ENCODE assay signal across 1 cellular context in the genomic region with DNA sequence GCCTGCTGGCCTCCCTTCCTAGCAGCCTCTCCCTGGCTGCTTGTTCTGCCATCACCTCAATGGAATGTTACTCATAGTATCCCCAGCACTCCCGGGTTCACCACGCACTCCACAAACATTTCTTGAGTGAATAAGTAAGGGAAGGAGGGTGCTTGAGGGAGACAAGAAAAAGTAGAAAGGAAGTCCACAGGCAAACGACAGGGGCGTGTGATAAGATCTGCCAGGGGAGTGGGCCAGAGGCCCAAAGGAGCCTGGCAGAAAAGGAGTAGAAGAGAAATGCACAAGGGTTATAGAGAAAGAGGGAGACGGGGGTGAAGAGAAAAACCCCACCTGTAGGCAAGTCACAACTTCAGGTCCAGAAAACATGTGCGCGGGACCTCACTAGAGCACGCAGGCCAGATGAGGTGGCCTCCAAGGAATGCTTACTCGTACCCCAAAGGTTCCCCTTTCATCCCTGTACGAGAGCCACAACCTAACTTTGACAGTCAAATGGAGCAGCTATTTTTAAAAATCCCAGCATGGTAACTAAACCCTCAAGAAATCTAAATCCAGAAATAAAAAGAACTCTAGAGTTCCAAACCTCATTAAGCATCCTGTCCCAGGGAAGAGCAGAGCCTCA.
TF ChIP-seq lines count a peak whose summit lies in the region.

No MANE protein-coding gene starts in this region.

TF ChIP-seq in SK-N-SH, 30 proteins besides CTCF, POLR2A, EP300 and RAD21 (continued from another document):
- TF ChIP-seq, protein P1, sequence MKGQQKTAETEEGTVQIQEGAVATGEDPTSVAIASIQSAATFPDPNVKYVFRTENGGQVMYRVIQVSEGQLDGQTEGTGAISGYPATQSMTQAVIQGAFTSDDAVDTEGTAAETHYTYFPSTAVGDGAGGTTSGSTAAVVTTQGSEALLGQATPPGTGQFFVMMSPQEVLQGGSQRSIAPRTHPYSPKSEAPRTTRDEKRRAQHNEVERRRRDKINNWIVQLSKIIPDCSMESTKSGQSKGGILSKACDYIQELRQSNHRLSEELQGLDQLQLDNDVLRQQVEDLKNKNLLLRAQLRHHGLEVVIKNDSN (IDR thresholded peaks at IDR 0.05; ENCODE audit: borderline replicate concordance, low read depth): no peak
- TF ChIP-seq SMC3 (IDR thresholded peaks at IDR 0.05; ENCODE audit: low read depth, low read length) (no peak), TAF1 (IDR thresholded peaks at IDR 0.05; ENCODE audit: borderline replicate concordance, low read depth, low read length) (no peak), POLR2AphosphoS5 (IDR thresholded peaks at IDR 0.05; ENCODE audit: low read depth, low read length) (peak; percentile 23; the same call in 1 of the 2 replicates), RCOR1 (IDR thresholded peaks at IDR 0.05; ENCODE audit: low read length) (no peak), SIN3A (IDR thresholded peaks at IDR 0.05; ENCODE audit: borderline replicate concordance, low read depth, low read length) (0 out of 2 replicates have a peak, but pooled peaks have one; percentile 22), TEAD4 (IDR thresholded peaks at IDR 0.05; ENCODE audit: borderline replicate concordance, insufficient read depth) (peak; percentile 39; the same call in 1 of the 2 replicates), FOXM1 (IDR thresholded peaks at IDR 0.05; ENCODE audit: low read depth) (no peak), RFX5 (IDR thresholded peaks at IDR 0.05; ENCODE audit: low read length) (no peak), FOSL2 (IDR thresholded peaks at IDR 0.05; ENCODE audit: borderline replicate concordance, low read depth) (peak; percentile 55; the same call in 1 of the 2 replicates), TCF12 (IDR thresholded peaks at IDR 0.05) (peak; percentile 70), RXRA (IDR thresholded peaks at IDR 0.05; ENCODE audit: borderline replicate concordance, low read depth) (peak; percentile 47; the same call in 1 of the 2 replicates), MEF2A (IDR thresholded peaks at IDR 0.05; ENCODE audit: borderline replicate concordance, low read depth) (no peak), NFIC (IDR thresholded peaks at IDR 0.05; ENCODE audit: borderline replicate concordance) (no peak), YY1 (IDR thresholded peaks at IDR 0.05; ENCODE audit: low read depth) (no peak), JUND (IDR thresholded peaks at IDR 0.05) (peak; percentile 70), FOXJ3 (CRISPR knock-in tag; IDR thresholded peaks at IDR 0.05) (no peak)
- TF ChIP-seq, protein P2, sequence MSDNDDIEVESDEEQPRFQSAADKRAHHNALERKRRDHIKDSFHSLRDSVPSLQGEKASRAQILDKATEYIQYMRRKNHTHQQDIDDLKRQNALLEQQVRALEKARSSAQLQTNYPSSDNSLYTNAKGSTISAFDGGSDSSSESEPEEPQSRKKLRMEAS (IDR thresholded peaks at IDR 0.05; ENCODE audit: low read depth): peak; percentile 57; the same call in 1 of the 2 replicates
- TF ChIP-seq, protein P3, sequence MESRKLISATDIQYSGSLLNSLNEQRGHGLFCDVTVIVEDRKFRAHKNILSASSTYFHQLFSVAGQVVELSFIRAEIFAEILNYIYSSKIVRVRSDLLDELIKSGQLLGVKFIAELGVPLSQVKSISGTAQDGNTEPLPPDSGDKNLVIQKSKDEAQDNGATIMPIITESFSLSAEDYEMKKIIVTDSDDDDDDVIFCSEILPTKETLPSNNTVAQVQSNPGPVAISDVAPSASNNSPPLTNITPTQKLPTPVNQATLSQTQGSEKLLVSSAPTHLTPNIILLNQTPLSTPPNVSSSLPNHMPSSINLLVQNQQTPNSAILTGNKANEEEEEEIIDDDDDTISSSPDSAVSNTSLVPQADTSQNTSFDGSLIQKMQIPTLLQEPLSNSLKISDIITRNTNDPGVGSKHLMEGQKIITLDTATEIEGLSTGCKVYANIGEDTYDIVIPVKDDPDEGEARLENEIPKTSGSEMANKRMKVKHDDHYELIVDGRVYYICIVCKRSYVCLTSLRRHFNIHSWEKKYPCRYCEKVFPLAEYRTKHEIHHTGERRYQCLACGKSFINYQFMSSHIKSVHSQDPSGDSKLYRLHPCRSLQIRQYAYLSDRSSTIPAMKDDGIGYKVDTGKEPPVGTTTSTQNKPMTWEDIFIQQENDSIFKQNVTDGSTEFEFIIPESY (IDR thresholded peaks at IDR 0.05; ENCODE audit: borderline replicate concordance, low read depth): 0 out of 2 replicates have a peak, but pooled peaks have one; percentile 16
- TF ChIP-seq, protein P4, sequence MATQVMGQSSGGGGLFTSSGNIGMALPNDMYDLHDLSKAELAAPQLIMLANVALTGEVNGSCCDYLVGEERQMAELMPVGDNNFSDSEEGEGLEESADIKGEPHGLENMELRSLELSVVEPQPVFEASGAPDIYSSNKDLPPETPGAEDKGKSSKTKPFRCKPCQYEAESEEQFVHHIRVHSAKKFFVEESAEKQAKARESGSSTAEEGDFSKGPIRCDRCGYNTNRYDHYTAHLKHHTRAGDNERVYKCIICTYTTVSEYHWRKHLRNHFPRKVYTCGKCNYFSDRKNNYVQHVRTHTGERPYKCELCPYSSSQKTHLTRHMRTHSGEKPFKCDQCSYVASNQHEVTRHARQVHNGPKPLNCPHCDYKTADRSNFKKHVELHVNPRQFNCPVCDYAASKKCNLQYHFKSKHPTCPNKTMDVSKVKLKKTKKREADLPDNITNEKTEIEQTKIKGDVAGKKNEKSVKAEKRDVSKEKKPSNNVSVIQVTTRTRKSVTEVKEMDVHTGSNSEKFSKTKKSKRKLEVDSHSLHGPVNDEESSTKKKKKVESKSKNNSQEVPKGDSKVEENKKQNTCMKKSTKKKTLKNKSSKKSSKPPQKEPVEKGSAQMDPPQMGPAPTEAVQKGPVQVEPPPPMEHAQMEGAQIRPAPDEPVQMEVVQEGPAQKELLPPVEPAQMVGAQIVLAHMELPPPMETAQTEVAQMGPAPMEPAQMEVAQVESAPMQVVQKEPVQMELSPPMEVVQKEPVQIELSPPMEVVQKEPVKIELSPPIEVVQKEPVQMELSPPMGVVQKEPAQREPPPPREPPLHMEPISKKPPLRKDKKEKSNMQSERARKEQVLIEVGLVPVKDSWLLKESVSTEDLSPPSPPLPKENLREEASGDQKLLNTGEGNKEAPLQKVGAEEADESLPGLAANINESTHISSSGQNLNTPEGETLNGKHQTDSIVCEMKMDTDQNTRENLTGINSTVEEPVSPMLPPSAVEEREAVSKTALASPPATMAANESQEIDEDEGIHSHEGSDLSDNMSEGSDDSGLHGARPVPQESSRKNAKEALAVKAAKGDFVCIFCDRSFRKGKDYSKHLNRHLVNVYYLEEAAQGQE (IDR thresholded peaks at IDR 0.05; ENCODE audit: low read depth, low read length): no peak
